Comparison of ENCODE assay signal across 20 cellular contexts in the genomic region with DNA sequence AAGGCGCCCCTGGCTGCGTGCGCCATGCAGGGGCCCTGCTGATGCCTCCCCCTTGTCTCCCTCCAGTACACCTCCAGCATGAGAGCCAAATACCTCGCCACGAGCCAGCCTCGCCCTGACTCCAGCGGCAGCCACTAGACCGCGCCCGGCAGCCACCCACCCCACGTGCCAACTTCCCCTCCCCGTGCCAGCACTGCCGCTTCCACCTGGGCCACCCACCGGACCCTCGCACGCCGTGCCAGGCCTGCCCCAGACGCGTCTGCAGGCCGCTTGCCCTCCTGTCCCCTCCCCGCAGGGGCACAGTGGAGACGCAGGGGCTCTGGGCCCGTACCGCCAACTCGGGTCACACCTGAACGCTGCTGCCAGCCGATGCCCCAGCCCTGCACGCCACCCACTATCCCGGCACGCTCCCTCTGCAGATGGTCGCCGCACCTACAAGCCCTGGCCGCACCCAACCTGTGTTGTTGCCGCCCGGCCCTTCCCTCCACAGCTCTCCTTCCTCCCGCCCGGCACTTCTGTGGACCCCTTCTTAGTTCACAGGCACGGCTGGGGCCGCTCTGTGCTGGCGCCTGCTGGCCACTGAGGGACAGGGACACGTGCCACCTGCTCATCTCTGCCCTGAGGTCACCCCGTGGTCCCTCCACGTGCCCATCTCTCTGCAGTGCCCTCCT. TPM values are rescaled to one million over a fixed set of nuclear protein-coding genes. Genes with fewer than 3 reads are reported as not detected.
DNase-seq lines count a peak whose midpoint lies in the region; ATAC-seq, FAIRE-seq and TF ChIP-seq lines count a peak whose summit lies in the region.
"Had no signal": no experiment of that assay in that cellular context is flagged by ENCODE, and none has a peak within 500 bp of the region (broad histone marks: within the 10 kb centered on the region; RNA-seq: fewer than 3 reads in every experiment).

No MANE protein-coding gene starts in this region.

- H3K9me3 ChIP-seq in keratinocyte (ENCODE audit: control insufficient read depth, low read depth, low read length), result no peaks in the 10 kb centered on the region
- no peaks in the 10 kb centered on the region for H3K9me3 ChIP-seq in GM23248 (ENCODE audit: low read depth)
- H3K9me3 ChIP-seq: sigmoid colon had no signal

- H3K9ac ChIP-seq in keratinocyte (ENCODE audit: control insufficient read depth, extremely low read depth, insufficient read depth, low read length) (no peak overlapping the region), GM23248 (no peak overlapping the region)

- H3K4me2 ChIP-seq in keratinocyte (ENCODE audit: control insufficient read depth, extremely low read depth, insufficient read depth, low read depth, low read length) (no peak overlapping the region), GM23248 (ENCODE audit: unreplicated experiment) (no peak overlapping the region)
- H3K4me2 ChIP-seq: hepatocyte had no signal

- H3K4me1 Mint-ChIP-seq in stimulated activated naive CD8-positive, alpha-beta T cell treated with anti-CD3 and anti-CD28 coated beads, Interleukin-15, amount 100 ng/mL, for 72 hours, result peaks cover 5% of the 10 kb centered on the region
- H3K4me1 Mint-ChIP-seq: activated naive CD8-positive, alpha-beta T cell treated with anti-CD3 and anti-CD28 coated beads for 36 hours had no signal

- H3F3A ChIP-seq in GM23248 (ENCODE audit: insufficient read depth), result no peaks in the 10 kb centered on the region

- DNase-seq in stimulated activated naive CD8-positive, alpha-beta T cell treated with anti-CD3 and anti-CD28 coated beads, Interleukin-15, amount 100 ng/mL, for 72 hours, result no peak
- no peak for DNase-seq in stimulated activated naive CD8-positive, alpha-beta T cell treated with anti-CD3 and anti-CD28 coated beads, Interleukin-15, Interleukin-2, amounts not matched to agents 100 U/mL and 50 U/mL, for 24 hours
- no peak for DNase-seq in astrocyte of the spinal cord (ENCODE audit: low read depth, low spot score)
- DNase-seq in keratinocyte (ENCODE audit: low read depth, low spot score), result no peak
- no peak for DNase-seq in urothelium cell line (ENCODE audit: low spot score)
- no peak for DNase-seq in GM23248
- DNase-seq in GM19239 (ENCODE audit: insufficient read length, low spot score), result no peak
- DNase-seq: ACHN; activated CD8-positive, alpha-beta T cell treated with anti-CD3 and anti-CD28 coated beads, Interleukin-2, amount 10 ng/mL, durations not matched to agents 7 days and 5 days; activated naive CD8-positive, alpha-beta T cell treated with anti-CD3 and anti-CD28 coated beads for 36 hours; CD8-positive, alpha-beta memory T cell; Kasumi-1; NCI-H1436 treated with DMSO at 0.1 percent for 48 hours; NCI-H774; sigmoid colon; stimulated activated CD4-positive, alpha-beta T cell treated with anti-CD3 and anti-CD28 coated beads, Interleukin-2, amount 100 ng/mL, for 24 hours; T-helper 1 cell had no signal

- H3K4me3 ChIP-seq in astrocyte of the spinal cord (ENCODE audit: low read depth, low read length) (no peak overlapping the region), keratinocyte (ENCODE audit: control insufficient read depth in 2 of 3, extremely low read depth in 1 of 3, insufficient read depth in 2 of 3, low read depth in 1 of 3, low read length in 3 of 3) (no peak overlapping the region), GM23248 (no peak overlapping the region)
- H3K4me3 ChIP-seq: hepatocyte, sigmoid colon had no signal

- H3K9me3 Mint-ChIP-seq in stimulated activated naive CD8-positive, alpha-beta T cell treated with anti-CD3 and anti-CD28 coated beads, Interleukin-15, amount 100 ng/mL, for 72 hours, result no peaks in the 10 kb centered on the region
- H3K9me3 Mint-ChIP-seq: CD8-positive, alpha-beta memory T cell; WTC11 had no signal

- in situ Hi-C loops in astrocyte of the spinal cord (cut with HindIII; ENCODE audit: low sequenced_read_pairs) (no loop called here), GM23248 (cut with MboI) (no loop called here)

- H3K36me3 ChIP-seq in keratinocyte (ENCODE audit: control insufficient read depth in 2 of 2, extremely low read depth in 1 of 2, insufficient read depth in 2 of 2, low read length in 2 of 2) (peaks cover 2 to 13% of the 10 kb centered on the region in 2 experiments), GM23248 (ENCODE audit: low read depth) (no peaks in the 10 kb centered on the region; the same call in 1 of the 2 replicates)

- no peaks in the 10 kb centered on the region for H3K9me2 ChIP-seq in GM23248 (ENCODE audit: insufficient read depth)

- FAIRE-seq in keratinocyte (lab: Jason Lieb, UNC) (no peak), urothelium cell line (lab: Jason Lieb, UNC) (peak; percentile 96), GM19239 (lab: Jason Lieb, UNC) (no peak)

- no peak overlapping the region for H3K27ac Mint-ChIP-seq in stimulated activated naive CD8-positive, alpha-beta T cell treated with anti-CD3 and anti-CD28 coated beads, Interleukin-15, amount 100 ng/mL, for 72 hours
- H3K27ac Mint-ChIP-seq: activated CD8-positive, alpha-beta T cell treated with anti-CD3 and anti-CD28 coated beads, Interleukin-2, amount 10 ng/mL, durations not matched to agents 7 days and 5 days; activated naive CD8-positive, alpha-beta T cell treated with anti-CD3 and anti-CD28 coated beads for 36 hours; CD8-positive, alpha-beta memory T cell; WTC11 had no signal

- peak overlapping the region in 1 of 2 donors; percentile 24 for H3K4me3 Mint-ChIP-seq in stimulated activated naive CD8-positive, alpha-beta T cell treated with anti-CD3 and anti-CD28 coated beads, Interleukin-15, amount 100 ng/mL, for 72 hours
- H3K4me3 Mint-ChIP-seq: activated CD8-positive, alpha-beta T cell treated with anti-CD3 and anti-CD28 coated beads, Interleukin-2, amount 10 ng/mL, durations not matched to agents 7 days and 5 days; activated naive CD8-positive, alpha-beta T cell treated with anti-CD3 and anti-CD28 coated beads for 36 hours; CD8-positive, alpha-beta memory T cell; WTC11 had no signal

- H3K9me1 ChIP-seq in keratinocyte (ENCODE audit: control insufficient read depth, extremely low read depth, insufficient read depth, low read length), result no peaks in the 10 kb centered on the region

- H3K27me3 Mint-ChIP-seq in stimulated activated naive CD8-positive, alpha-beta T cell treated with anti-CD3 and anti-CD28 coated beads, Interleukin-15, amount 100 ng/mL, for 72 hours, result peaks cover 5% of the 10 kb centered on the region
- H3K27me3 Mint-ChIP-seq: activated naive CD8-positive, alpha-beta T cell treated with anti-CD3 and anti-CD28 coated beads for 36 hours had no signal

- H3K27me3 ChIP-seq in keratinocyte (ENCODE audit: control insufficient read depth, extremely low read depth, insufficient read depth, low read length), result peaks cover 7% of the 10 kb centered on the region
- no peaks in the 10 kb centered on the region for H3K27me3 ChIP-seq in GM23248 (replicated peaks; ENCODE audit: insufficient read depth)
- H3K27me3 ChIP-seq: hepatocyte, sigmoid colon had no signal

- H3K27ac ChIP-seq in keratinocyte (ENCODE audit: control insufficient read depth, insufficient read depth, low read length) (no peak overlapping the region), GM23248 (no peak overlapping the region)
- H3K27ac ChIP-seq: hepatocyte, sigmoid colon had no signal

- WGBS in GM23248 (ENCODE audit: low coverage in 1 of 2, low lambda C conversion rate in 2 of 2, missing lambda C conversion rate in 2 of 2), 2 experiments, result 93% methylated on average over 28 to 41 of the region's 43 CpGs

- H4K20me1 ChIP-seq in keratinocyte (ENCODE audit: control insufficient read depth, extremely low read depth, insufficient read depth, low read length), result no peaks in the 10 kb centered on the region
- H4K20me1 ChIP-seq in GM23248 (ENCODE audit: insufficient read depth), result no peaks in the 10 kb centered on the region

- TF ChIP-seq CTCF in astrocyte of the spinal cord (IDR thresholded peaks at IDR 0.05; ENCODE audit: low read depth, low read length), result peak; percentile 26
- peak in 2 of 3 experiments; percentile 36 to 41 for TF ChIP-seq CTCF in keratinocyte (optimal IDR thresholded peaks at IDR 0.05 in 1 of 3, IDR thresholded peaks at IDR 0.05 in 1 of 3, conservative IDR thresholded peaks at IDR 0.05 in 1 of 3; ENCODE audit: extremely low read depth in 1 of 3, insufficient read depth in 2 of 3, low read length in 3 of 3)

- H3K4me1 ChIP-seq in keratinocyte (ENCODE audit: control insufficient read depth, extremely low read depth, insufficient read depth, low read length) (peaks cover 3% of the 10 kb centered on the region), GM23248 (ENCODE audit: insufficient read depth) (no peaks in the 10 kb centered on the region)

- no peaks in the 10 kb centered on the region for H3K79me2 ChIP-seq in keratinocyte (ENCODE audit: control insufficient read depth, insufficient read depth, low read length)
- no peaks in the 10 kb centered on the region for H3K79me2 ChIP-seq in GM23248 (ENCODE audit: insufficient read depth)
- H3K79me2 ChIP-seq: hepatocyte had no signal

- ATAC-seq in stimulated activated naive CD8-positive, alpha-beta T cell treated with anti-CD3 and anti-CD28 coated beads, Interleukin-15, amount 100 ng/mL, for 72 hours, result peak; percentile 36
- ATAC-seq in stimulated activated naive CD8-positive, alpha-beta T cell treated with anti-CD3 and anti-CD28 coated beads, Interleukin-15, Interleukin-2, amounts not matched to agents 100 U/mL and 50 U/mL, for 24 hours, result no peak
- no peak for ATAC-seq in HG03108 (IDR thresholded peaks at IDR 0.05; ENCODE audit: unreplicated experiment)
- ATAC-seq: activated CD8-positive, alpha-beta T cell treated with anti-CD3 and anti-CD28 coated beads, Interleukin-2, amount 10 ng/mL, durations not matched to agents 7 days and 5 days; WTC11 had no signal

- dilution Hi-C loops in keratinocyte (cut with MboI; ENCODE audit: extremely low pct_ligation_motif_present, low sequenced_read_pairs), result no loop called here

- no peak overlapping the region for H2AFZ ChIP-seq in keratinocyte (ENCODE audit: control insufficient read depth, low read length)
- H2AFZ ChIP-seq in GM23248, result no peak overlapping the region
- H2AFZ ChIP-seq: hepatocyte had no signal

RNA-seq across cellular contexts. Expression of a gene that starts 26.3 kb away (rescaled TPM):
- polyA plus RNA-seq in keratinocyte (0.01 to 0.04 TPM in 2 of 3 replicates, not detected in the other), GM23248 (2016; fragmentation: Nextera tagmentation; extraction: Ambion mirVana) (5.9 TPM in 2 replicates)
- polyA plus RNA-seq in keratinocyte (2011; ENCODE audit: low read depth), result not detected
- polyA plus RNA-seq in keratinocyte (2011; cell fraction: cytosol; rRNA removed), result 0.01 and 0.03 TPM in 2 replicates
- 0.08 TPM in 1 of 2 replicates, not detected in the other for polyA plus RNA-seq in keratinocyte (2011; cell fraction: nucleus; rRNA removed)
- 0.07 TPM in 1 of 2 replicates, not detected in the other for polyA plus RNA-seq in keratinocyte (2012; ENCODE audit: low replicate concordance)
- not detected in 3 replicates for polyA minus RNA-seq in keratinocyte
- not detected for polyA minus RNA-seq in keratinocyte (2011; cell fraction: cytosol; rRNA and poly(A)+ RNA removed)
- not detected in 2 replicates for polyA minus RNA-seq in keratinocyte (2011; cell fraction: nucleus; rRNA and poly(A)+ RNA removed)
- 3.4 and 4.4 TPM in 2 replicates for total RNA-seq in GM23248 (2014; rRNA removed; shearing (Covaris generic))
- total RNA-seq: activated CD8-positive, alpha-beta T cell treated with anti-CD3 and anti-CD28 coated beads, Interleukin-2, amount 10 ng/mL, durations not matched to agents 7 days and 5 days; hepatocyte had no signal

RNA-seq across cellular contexts. Expression of a gene that starts 30.0 kb away (rescaled TPM):
- polyA plus RNA-seq in keratinocyte, result 8.5 to 18.5 TPM (median 16.1 TPM) in 3 replicates
- 2.8 TPM for polyA plus RNA-seq in keratinocyte (2011; ENCODE audit: low read depth)
- polyA plus RNA-seq in keratinocyte (2011; cell fraction: cytosol; rRNA removed), result 7.1 and 19.6 TPM in 2 replicates
- 34.9 and 55.9 TPM in 2 replicates for polyA plus RNA-seq in keratinocyte (2011; cell fraction: nucleus; rRNA removed)
- 13.4 and 40.4 TPM in 2 replicates for polyA plus RNA-seq in keratinocyte (2012; ENCODE audit: low replicate concordance)
- polyA minus RNA-seq in keratinocyte, result 17.6 to 43.1 TPM (median 18.0 TPM) in 3 replicates
- polyA minus RNA-seq in keratinocyte (2011; cell fraction: cytosol; rRNA and poly(A)+ RNA removed), result 73.5 TPM
- 48.0 and 57.9 TPM in 2 replicates for polyA minus RNA-seq in keratinocyte (2011; cell fraction: nucleus; rRNA and poly(A)+ RNA removed)
- 25.3 and 33.6 TPM in 2 replicates for total RNA-seq in GM23248 (2014; rRNA removed; shearing (Covaris generic))
- polyA plus RNA-seq in GM23248 (2016; fragmentation: Nextera tagmentation; extraction: Ambion mirVana), result 43.5 and 46.0 TPM in 2 replicates
